Comparison of ENCODE assay signal across 26 cellular contexts in the genomic region with DNA sequence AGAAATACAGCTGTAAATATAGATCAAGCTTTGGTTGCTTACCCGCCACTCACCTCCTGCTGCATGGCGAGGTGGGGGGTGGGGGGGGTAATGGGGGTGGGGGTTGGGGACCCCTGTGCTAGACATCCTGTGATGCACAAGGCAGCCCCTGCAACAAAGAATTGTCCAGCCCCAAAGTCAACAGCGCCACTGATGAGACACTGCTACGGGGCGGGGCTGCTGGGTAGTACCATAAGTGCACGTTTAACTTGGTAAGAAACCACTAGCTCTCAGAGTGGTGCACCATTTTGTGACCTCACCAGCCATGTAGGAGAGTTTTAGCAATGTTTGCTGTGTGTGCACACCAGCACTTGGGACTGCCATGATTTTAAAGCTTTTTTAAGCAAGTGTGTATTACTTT. TPM values are rescaled to one million over a fixed set of nuclear protein-coding genes. Genes with fewer than 3 reads are reported as not detected.
"Had no signal": no experiment of that assay in that cellular context is flagged by ENCODE, and none has a peak within 500 bp of the region (broad histone marks: within the 10 kb centered on the region; RNA-seq: fewer than 3 reads in every experiment).

No MANE protein-coding gene starts in this region.

- H3K4me1 ChIP-seq: parathyroid adenoma, psoas muscle, right lobe of liver, sigmoid colon, suprapubic skin, tibial artery, transverse colon, upper lobe of right lung, uterus had no signal

- ATAC-seq: naive thymus-derived CD8-positive, alpha-beta T cell; natural killer cell treated with Interleukin-12 subunit alpha and Interleukin-12 subunit beta and Interleukin-15 and Interleukin-18, amount 100 ng/mL, for 72 hours; psoas muscle; right cardiac atrium; right lobe of liver; stimulated activated effector memory CD8-positive, alpha-beta T cell treated with anti-CD3 and anti-CD28 coated beads, Interleukin-12 subunit alpha, Interleukin-12 subunit beta, amount 100 ng/mL, for 72 hours; stimulated activated naive B cell treated with anti-CD40 and anti-IgM and Interleukin-4, amounts not matched to agents 10 μg/mL and 1 μg/mL and 100 μg/mL, for 72 hours; upper lobe of right lung had no signal

- H2AFZ ChIP-seq: parathyroid adenoma had no signal

- H3K4me3 ChIP-seq: ovary, psoas muscle, right lobe of liver, sigmoid colon, suprapubic skin, testis, tibial artery, transverse colon, upper lobe of right lung, uterus had no signal

- H3K27me3 ChIP-seq: ovary, right lobe of liver, suprapubic skin, testis, uterus had no signal

- DNase-seq: naive thymus-derived CD8-positive, alpha-beta T cell; nephron progenitor cell; nucleus accumbens; ovary; psoas muscle; right cardiac atrium; right lobe of liver; sigmoid colon; small intestine; stimulated activated CD4-positive, alpha-beta T cell treated with anti-CD3 and anti-CD28 coated beads, Interleukin-15, amount 100 ng/mL, for 24 hours; stimulated activated CD4-positive, alpha-beta T cell treated with anti-CD3 and anti-CD28 coated beads, Interleukin-2, amount 100 ng/mL, for 24 hours; stimulated activated CD4-positive, alpha-beta T cell treated with anti-CD3 and anti-CD28 coated beads, Interleukin-2, amount 100 ng/mL, for 48 hours; stimulated activated CD4-positive, alpha-beta T cell treated with anti-CD3 and anti-CD28 coated beads, Interleukin-4, amount 100 ng/mL, for 24 hours; stimulated activated naive B cell treated with anti-CD40 and anti-IgM and Interleukin-4, amounts not matched to agents 10 μg/mL and 1 μg/mL and 100 μg/mL, for 72 hours; stimulated activated naive CD4-positive, alpha-beta T cell treated with Interleukin-2 at 50 U/mL for 16 hours; substantia nigra; testis; transverse colon; upper lobe of right lung; uterus had no signal

- H3K27ac ChIP-seq: neutrophil, ovary, parathyroid adenoma, psoas muscle, right lobe of liver, sigmoid colon, suprapubic skin, testis, tibial artery, transverse colon, upper lobe of right lung, uterus had no signal

- H3K9me3 ChIP-seq: neutrophil, ovary, suprapubic skin, testis, uterus had no signal

- H3K9ac ChIP-seq: parathyroid adenoma had no signal

- H3K36me3 ChIP-seq: neutrophil, ovary, right lobe of liver, sigmoid colon, suprapubic skin, tibial artery, transverse colon, upper lobe of right lung, uterus had no signal

RNA-seq across cellular contexts. Expression of a gene that starts 40.3 kb away (rescaled TPM):
- polyA plus RNA-seq: naive thymus-derived CD8-positive, alpha-beta T cell had no signal
